In genomic region chr9:89903076-89903475, GRCh38 we compare ENCODE assay signal across 18 cellular contexts.
"Had no signal": no experiment of that assay in that cellular context is flagged by ENCODE, and none has a peak within 500 bp of the region (broad histone marks: within the 10 kb centered on the region; RNA-seq: fewer than 3 reads in every experiment).

No MANE protein-coding gene starts in this region.

- H3K36me3 Mint-ChIP-seq: naive thymus-derived CD4-positive, alpha-beta T cell; stimulated activated naive B cell treated with anti-CD40 and anti-IgM and Interleukin-4, amounts not matched to agents 10 μg/mL and 1 μg/mL and 100 μg/mL, for 72 hours had no signal

- H3K9me3 Mint-ChIP-seq: activated B cell treated with CpG ODN at 0.5 μM for 24 hours; activated CD4-positive, alpha-beta memory T cell treated with anti-CD3 and anti-CD28 coated beads, Interleukin-2, amount 10 ng/mL, durations not matched to agents 7 days and 5 days; activated naive CD4-positive, alpha-beta T cell treated with anti-CD3 and anti-CD28 coated beads for 36 hours; activated T-cell treated with anti-CD3 and anti-CD28 coated beads, Interleukin-2, amount 50 U/mL, for 4 hours; stimulated activated naive B cell treated with anti-CD40 and anti-IgM and Interleukin-4, amounts not matched to agents 10 μg/mL and 1 μg/mL and 100 μg/mL, for 72 hours; T-cell had no signal

- H3K4me3 Mint-ChIP-seq: activated B cell treated with CpG ODN at 0.5 μM for 24 hours; activated CD4-positive, alpha-beta memory T cell treated with anti-CD3 and anti-CD28 coated beads, Interleukin-2, amount 10 ng/mL, durations not matched to agents 7 days and 5 days; activated naive CD4-positive, alpha-beta T cell treated with anti-CD3 and anti-CD28 coated beads for 36 hours; activated T-cell treated with anti-CD3 and anti-CD28 coated beads, Interleukin-2, amount 50 U/mL, for 4 hours; naive thymus-derived CD4-positive, alpha-beta T cell; stimulated activated naive B cell treated with anti-CD40 and anti-IgM and Interleukin-4, amounts not matched to agents 10 μg/mL and 1 μg/mL and 100 μg/mL, for 72 hours; T-cell had no signal

- H3K9me3 ChIP-seq: colonic mucosa, pancreas, sigmoid colon, thoracic aorta had no signal

- H3K27ac ChIP-seq: colonic mucosa, pancreas, sigmoid colon, thoracic aorta had no signal

- H3K36me3 ChIP-seq: colonic mucosa, pancreas, sigmoid colon, thoracic aorta had no signal

- ATAC-seq: activated T-cell treated with anti-CD3 and anti-CD28 coated beads, Interleukin-2, amount 50 U/mL, for 4 hours; left colon; naive thymus-derived CD4-positive, alpha-beta T cell; pancreas; stimulated activated naive B cell treated with anti-CD40 and anti-IgM and Interleukin-4, amounts not matched to agents 10 μg/mL and 1 μg/mL and 100 μg/mL, for 72 hours; T-cell had no signal

- H3K4me1 Mint-ChIP-seq: activated B cell treated with CpG ODN at 0.5 μM for 24 hours; activated CD4-positive, alpha-beta memory T cell treated with anti-CD3 and anti-CD28 coated beads, Interleukin-2, amount 10 ng/mL, durations not matched to agents 7 days and 5 days; stimulated activated naive B cell treated with anti-CD40 and anti-IgM and Interleukin-4, amounts not matched to agents 10 μg/mL and 1 μg/mL and 100 μg/mL, for 72 hours; T-cell had no signal

- DNase-seq: activated B cell treated with CpG ODN at 0.5 μM for 24 hours; activated CD4-positive, alpha-beta memory T cell treated with anti-CD3 and anti-CD28 coated beads, Interleukin-2, amount 10 ng/mL, durations not matched to agents 7 days and 5 days; activated CD4-positive, alpha-beta T cell treated with anti-CD3 and anti-CD28 coated beads for 4 hours; activated naive CD4-positive, alpha-beta T cell treated with anti-CD3 and anti-CD28 coated beads for 36 hours; activated T-cell treated with anti-CD3 and anti-CD28 coated beads, Interleukin-2, amount 50 U/mL, for 4 hours; central memory CD4-positive, alpha-beta T cell; colonic mucosa; effector CD4-positive, alpha-beta T cell; foreskin fibroblast; glutamatergic neuron; hippocampal formation; left colon; naive thymus-derived CD4-positive, alpha-beta T cell; pancreas; sigmoid colon; stimulated activated naive B cell treated with anti-CD40 and anti-IgM and Interleukin-4, amounts not matched to agents 10 μg/mL and 1 μg/mL and 100 μg/mL, for 72 hours; T-cell had no signal

- H3K4me1 ChIP-seq: colonic mucosa, pancreas had no signal

- H3K27ac Mint-ChIP-seq: activated B cell treated with CpG ODN at 0.5 μM for 24 hours; activated CD4-positive, alpha-beta memory T cell treated with anti-CD3 and anti-CD28 coated beads, Interleukin-2, amount 10 ng/mL, durations not matched to agents 7 days and 5 days; activated naive CD4-positive, alpha-beta T cell treated with anti-CD3 and anti-CD28 coated beads for 36 hours; naive thymus-derived CD4-positive, alpha-beta T cell; stimulated activated naive B cell treated with anti-CD40 and anti-IgM and Interleukin-4, amounts not matched to agents 10 μg/mL and 1 μg/mL and 100 μg/mL, for 72 hours; T-cell had no signal

- H3K27me3 ChIP-seq: colonic mucosa, pancreas, sigmoid colon had no signal

- H3K4me3 ChIP-seq: colonic mucosa, pancreas, sigmoid colon, thoracic aorta had no signal
